Comparison of ENCODE assay signal across 13 cellular contexts in the genomic region with DNA sequence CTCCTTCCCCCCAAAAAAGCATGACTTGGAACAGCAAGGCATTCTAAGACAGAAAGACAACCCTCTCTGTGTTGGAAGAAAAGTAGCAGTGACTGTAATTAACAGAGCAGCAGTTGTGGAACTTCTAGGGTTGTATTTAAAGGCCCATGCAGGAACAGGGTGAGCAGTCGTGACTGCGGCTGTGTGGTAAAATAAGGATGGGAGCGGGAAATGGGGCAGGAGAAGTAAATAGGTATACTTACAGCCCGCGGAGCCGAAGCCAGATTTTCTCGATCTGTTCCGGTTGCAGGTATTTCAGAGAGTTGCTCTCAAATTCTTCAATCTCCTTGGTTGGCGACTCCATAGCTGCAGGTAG. TPM values are rescaled to one million over a fixed set of nuclear protein-coding genes. Genes with fewer than 3 reads are reported as not detected.
DNase-seq lines count a peak whose midpoint lies in the region; ATAC-seq and TF ChIP-seq lines count a peak whose summit lies in the region.
"Had no signal": no experiment of that assay in that cellular context is flagged by ENCODE, and none has a peak within 500 bp of the region (broad histone marks: within the 10 kb centered on the region; RNA-seq: fewer than 3 reads in every experiment).

No MANE protein-coding gene starts in this region.

- H2BK5ac ChIP-seq in neuronal stem cell (ENCODE audit: low read length): no peak overlapping the region

- peak overlapping the region; percentile 84 for H2AFZ ChIP-seq in neuronal stem cell (ENCODE audit: low read length)

- H3K27ac ChIP-seq in heart left ventricle (peak overlapping the region in 11 of 12 donors; percentile 78 to 97 (median 93)), neuronal stem cell (replicated peaks; ENCODE audit: low read length) (no peak overlapping the region)
- H3K27ac ChIP-seq: neutrophil, VCaP had no signal

- no peaks in the 10 kb centered on the region for H3K4me1 Mint-ChIP-seq in activated CD4-positive, alpha-beta memory T cell treated with anti-CD3 and anti-CD28 coated beads, Interleukin-2, amount 10 ng/mL, durations not matched to agents 7 days and 5 days

- H3K27me3 ChIP-seq in heart left ventricle (peaks cover 0 to 23% (median 0%) of the 10 kb centered on the region in 9 donors), neuronal stem cell (ENCODE audit: control insufficient read depth in 3 of 3, insufficient read depth in 3 of 3, low read depth in 1 of 3, low read length in 3 of 3) (peaks cover 0 to 50% (median 35%) of the 10 kb centered on the region in 3 experiments)

- H3K4me1 ChIP-seq in heart left ventricle: peaks cover 0 to 41% (median 6%) of the 10 kb centered on the region in 12 donors
- H3K4me1 ChIP-seq in neuronal stem cell (ENCODE audit: control insufficient read depth in 2 of 2, insufficient read depth in 1 of 2, low read depth in 1 of 2, low read length in 2 of 2): peaks cover 2% of the 10 kb centered on the region in 2 donors

- 11 to 25% (median 19%) methylated on average over 9 of the region's 9 CpGs for WGBS in heart left ventricle, 4 donors
- WGBS in neuronal stem cell (ENCODE audit: extremely low coverage in 2 of 2, insufficient read length in 2 of 2, insufficient replicate concordance in 1 of 2), 2 donors: no CpG with 5 or more reads among the region's 9 CpGs

- intact Hi-C loops in heart left ventricle (cut with DNase I): loop anchor here in 8 of 10 donors (2.0 to 10.0 kb wide), 7 partner anchors 82 to 328 kb away; no protein-coding TSS in a partner anchor

- H3K9me3 ChIP-seq in heart left ventricle: no peaks in the 10 kb centered on the region
- H3K9me3 ChIP-seq in neuronal stem cell (replicated peaks in 1 of 2; ENCODE audit: control insufficient read depth in 2 of 2, insufficient read depth in 1 of 2, low read depth in 1 of 2, low read length in 2 of 2): no peaks in the 10 kb centered on the region
- H3K9me3 ChIP-seq: neutrophil had no signal

- H3K18ac ChIP-seq in neuronal stem cell (ENCODE audit: low read length): peak overlapping the region; percentile 5

- no peak overlapping the region for H4K91ac ChIP-seq in neuronal stem cell (ENCODE audit: low read depth, low read length, poor library complexity)

- H3K36me3 Mint-ChIP-seq in activated CD4-positive, alpha-beta memory T cell treated with anti-CD3 and anti-CD28 coated beads, Interleukin-2, amount 10 ng/mL, durations not matched to agents 7 days and 5 days (ENCODE audit: low read depth): no peaks in the 10 kb centered on the region

- POLR2A ChIA-PET in activated CD4-positive, alpha-beta memory T cell treated with anti-CD3 and anti-CD28 coated beads, Interleukin-2, amount 10 ng/mL, durations not matched to agents 7 days and 5 days (lab: Charles Lee): no interaction called here

- H3K4me3 ChIP-seq in heart left ventricle: peak overlapping the region; percentile 42 to 80 (median 64)
- H3K4me3 ChIP-seq in neuronal stem cell (ENCODE audit: low read length in 2 of 2): peak overlapping the region in 1 of 2 donors; percentile 78

- no peak overlapping the region for H3K4ac ChIP-seq in neuronal stem cell (ENCODE audit: low read length)

- H3K79me1 ChIP-seq in neuronal stem cell (ENCODE audit: low read depth, low read length): no peaks in the 10 kb centered on the region

- peak overlapping the region; percentile 95 for H3K4me2 ChIP-seq in neuronal stem cell (ENCODE audit: insufficient read depth, low read length, poor library complexity, severe bottlenecking)

- no peak overlapping the region for H2BK15ac ChIP-seq in neuronal stem cell (ENCODE audit: low read length)

- H3K36me3 ChIP-seq in heart left ventricle: no peaks in the 10 kb centered on the region
- no peaks in the 10 kb centered on the region for H3K36me3 ChIP-seq in neuronal stem cell (replicated peaks in 1 of 2; ENCODE audit: control insufficient read depth in 2 of 2, insufficient read depth in 2 of 2, low read length in 2 of 2)
- H3K36me3 ChIP-seq: neutrophil had no signal

- TF ChIP-seq POLR2A in heart left ventricle (IDR thresholded peaks at IDR 0.05): no peak

- ATAC-seq in SK-N-SH treated with all-trans-retinoic acid at 6 μM for 48 hours: peak; percentile 23; the same call in 2 of the 3 replicates
- ATAC-seq in heart left ventricle: no peak

- no peak overlapping the region for H2AK5ac ChIP-seq in neuronal stem cell (ENCODE audit: low read depth, low read length)

- no peak overlapping the region for H2BK120ac ChIP-seq in neuronal stem cell (ENCODE audit: low read depth, low read length)

- CTCF ChIA-PET in activated CD4-positive, alpha-beta memory T cell treated with anti-CD3 and anti-CD28 coated beads, Interleukin-2, amount 10 ng/mL, durations not matched to agents 7 days and 5 days (lab: Charles Lee): no interaction called here

- no peak overlapping the region for H4K8ac ChIP-seq in neuronal stem cell (ENCODE audit: low read depth, low read length)

- no peak overlapping the region for H3K4me3 Mint-ChIP-seq in activated CD4-positive, alpha-beta memory T cell treated with anti-CD3 and anti-CD28 coated beads, Interleukin-2, amount 10 ng/mL, durations not matched to agents 7 days and 5 days

- H2BK12ac ChIP-seq in neuronal stem cell (ENCODE audit: low read length): no peak overlapping the region

- DNase-seq in A172 (ENCODE audit: low spot score) (peak; percentile 64), heart left ventricle (no peak), neuronal stem cell (ENCODE audit: low spot score) (no peak), SHP77 treated with DMSO at 0.1 percent for 48 hours (lab: John Stamatoyannopoulos, UW) (no peak), NCI-H2196 treated with DMSO at 0.1 percent for 48 hours (lab: John Stamatoyannopoulos, UW; ENCODE audit: unreplicated experiment) (no peak), dermis blood vessel endothelial cell (no peak)
- no peak for DNase-seq in activated CD4-positive, alpha-beta memory T cell treated with anti-CD3 and anti-CD28 coated beads, Interleukin-2, amount 10 ng/mL, durations not matched to agents 7 days and 5 days
- DNase-seq: ACHN; activated naive CD4-positive, alpha-beta T cell; MM.1S had no signal

- H3K27me3 Mint-ChIP-seq in activated CD4-positive, alpha-beta memory T cell treated with anti-CD3 and anti-CD28 coated beads, Interleukin-2, amount 10 ng/mL, durations not matched to agents 7 days and 5 days: peaks cover 20% of the 10 kb centered on the region

- H3K23ac ChIP-seq in neuronal stem cell (ENCODE audit: low read depth, low read length, poor library complexity): peak overlapping the region; percentile 27

- no peaks in the 10 kb centered on the region for H3K9me3 Mint-ChIP-seq in activated CD4-positive, alpha-beta memory T cell treated with anti-CD3 and anti-CD28 coated beads, Interleukin-2, amount 10 ng/mL, durations not matched to agents 7 days and 5 days

- TF ChIP-seq CTCF in heart left ventricle (IDR thresholded peaks at IDR 0.05): no peak

- H3K14ac ChIP-seq in neuronal stem cell (ENCODE audit: low read length): no peak overlapping the region

- no peak overlapping the region for H3K9ac ChIP-seq in neuronal stem cell (ENCODE audit: low read depth, low read length, poor library complexity)

- H3K27ac Mint-ChIP-seq in activated CD4-positive, alpha-beta memory T cell treated with anti-CD3 and anti-CD28 coated beads, Interleukin-2, amount 10 ng/mL, durations not matched to agents 7 days and 5 days: no peak overlapping the region

TF ChIP-seq in SK-N-SH treated with all-trans-retinoic acid at 6 μM for 48 hours, 23 proteins besides CTCF, POLR2A, EP300 and RAD21 (continues in another document):
- TF ChIP-seq RARB (CRISPR knock-in tag; IDR thresholded peaks at IDR 0.05): no peak
- TF ChIP-seq BACH2 (CRISPR knock-in tag; IDR thresholded peaks at IDR 0.05; ENCODE audit: borderline replicate concordance): no peak
- TF ChIP-seq ZNF565 (CRISPR knock-in tag; conservative IDR thresholded peaks at IDR 0.05; ENCODE audit: low read depth): no peak
- TF ChIP-seq OSR1 (CRISPR knock-in tag; IDR thresholded peaks at IDR 0.05): no peak
- TF ChIP-seq GLIS3 (CRISPR knock-in tag; IDR thresholded peaks at IDR 0.05): no peak
- TF ChIP-seq, protein P1, sequence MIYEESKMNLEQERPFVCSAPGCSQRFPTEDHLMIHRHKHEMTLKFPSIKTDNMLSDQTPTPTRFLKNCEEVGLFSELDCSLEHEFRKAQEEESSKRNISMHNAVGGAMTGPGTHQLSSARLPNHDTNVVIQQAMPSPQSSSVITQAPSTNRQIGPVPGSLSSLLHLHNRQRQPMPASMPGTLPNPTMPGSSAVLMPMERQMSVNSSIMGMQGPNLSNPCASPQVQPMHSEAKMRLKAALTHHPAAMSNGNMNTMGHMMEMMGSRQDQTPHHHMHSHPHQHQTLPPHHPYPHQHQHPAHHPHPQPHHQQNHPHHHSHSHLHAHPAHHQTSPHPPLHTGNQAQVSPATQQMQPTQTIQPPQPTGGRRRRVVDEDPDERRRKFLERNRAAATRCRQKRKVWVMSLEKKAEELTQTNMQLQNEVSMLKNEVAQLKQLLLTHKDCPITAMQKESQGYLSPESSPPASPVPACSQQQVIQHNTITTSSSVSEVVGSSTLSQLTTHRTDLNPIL (CRISPR knock-in tag; IDR thresholded peaks at IDR 0.05; ENCODE audit: low read depth): no peak
- TF ChIP-seq ZFP30 (CRISPR knock-in tag; IDR thresholded peaks at IDR 0.05): no peak
- no peak for TF ChIP-seq ARNTL (CRISPR knock-in tag; IDR thresholded peaks at IDR 0.05; ENCODE audit: borderline replicate concordance, low read depth)
- no peak for TF ChIP-seq ZNF8 (CRISPR knock-in tag; IDR thresholded peaks at IDR 0.05)
- no peak for TF ChIP-seq ESRRG (CRISPR knock-in tag; IDR thresholded peaks at IDR 0.05)
- TF ChIP-seq ZC3H10 (CRISPR knock-in tag; IDR thresholded peaks at IDR 0.05): no peak

RNA-seq across cellular contexts. Expression of a gene that starts 0.2 kb away (rescaled TPM):
- total RNA-seq in A172 (2014; rRNA removed; shearing (Covaris generic)): 133 and 140 TPM in 2 replicates
- total RNA-seq in heart left ventricle: 100 to 1,000 TPM in 8 of 9 donors, 10 to 100 TPM in 1; 63.7 to 307 (median 143) TPM
- 10 to 100 TPM; 35.3 to 42.9 TPM for polyA plus RNA-seq in heart left ventricle
- 0.36 TPM for polyA plus RNA-seq in neuronal stem cell (2013, experiment 1 of 2)
- polyA plus RNA-seq in neuronal stem cell (2013, experiment 2 of 2): 0.36 TPM
- total RNA-seq in activated CD4-positive, alpha-beta memory T cell treated with anti-CD3 and anti-CD28 coated beads, Interleukin-2, amount 10 ng/mL, durations not matched to agents 7 days and 5 days: not detected
- 0.19 and 1.2 TPM in 2 replicates for total RNA-seq in dermis blood vessel endothelial cell

Comparison
In these comparisons a context has a peak if more than half of its experiments do, and no peak if none do; other contexts are left out.
1. RNA of a gene that starts 0.2 kb away (total RNA-seq): 63.7 to 307 TPM in heart left ventricle and 133 to 140 TPM in A172; 0.19 to 1.2 TPM in dermis blood vessel endothelial cell and not detected in activated CD4-positive, alpha-beta memory T cell treated with anti-CD3 and anti-CD28 coated beads, Interleukin-2, amount 10 ng/mL, durations not matched to agents 7 days and 5 days; every median in the first group is over 10 times any median in the second.